18 cellular contexts compared by ENCODE assay signal in genomic region chr3:187020376-187020775, GRCh38.
DNase-seq lines count a peak whose midpoint lies in the region; ATAC-seq and TF ChIP-seq lines count a peak whose summit lies in the region.
"Had no signal": no experiment of that assay in that cellular context is flagged by ENCODE, and none has a peak within 500 bp of the region (broad histone marks: within the 10 kb centered on the region; RNA-seq: fewer than 3 reads in every experiment).

No MANE protein-coding gene starts in this region.

- peak overlapping the region; percentile 44 for H3K4me3 Mint-ChIP-seq in CD4-positive, alpha-beta T cell
- no peak overlapping the region for H3K4me3 Mint-ChIP-seq in activated CD8-positive, alpha-beta T cell treated with anti-CD3 and anti-CD28 coated beads for 36 hours
- peak overlapping the region; percentile 70 for H3K4me3 Mint-ChIP-seq in memory B cell
- H3K4me3 Mint-ChIP-seq: mesothelial cell of epicardium had no signal

- peak; percentile 64 for ATAC-seq in CD4-positive, alpha-beta T cell (ENCODE audit: poor library complexity)
- peak; percentile 35 for ATAC-seq in activated CD8-positive, alpha-beta T cell treated with anti-CD3 and anti-CD28 coated beads for 36 hours
- no peak for ATAC-seq in memory B cell (ENCODE audit: low read depth)
- ATAC-seq: sciatic nerve had no signal

- CTCF ChIA-PET in CD4-positive, alpha-beta T cell (lab: Charles Lee), result no interaction called here
- CTCF ChIA-PET in activated CD8-positive, alpha-beta T cell treated with anti-CD3 and anti-CD28 coated beads for 36 hours (lab: Charles Lee), result interaction anchor here (0.7 kb wide), 1 partner anchor 170 kb away, joined by 3 read pairs; no protein-coding TSS in a partner anchor
- CTCF ChIA-PET in PC-9 (lab: Charles Lee), result no interaction called here

- peaks cover 9% of the 10 kb centered on the region; the same call in 1 of the 2 replicates for H3K4me1 ChIP-seq in PC-9 (replicated peaks; ENCODE audit: insufficient read depth)

- no TSS peak for BruUV-seq in PC-9 (replicated peaks; lab: Mats Ljungman, UMichigan)

- H3K27me3 ChIP-seq in CD4-positive, alpha-beta T cell (ENCODE audit: control insufficient read depth, insufficient read depth, low read length), result no peaks in the 10 kb centered on the region
- H3K27me3 ChIP-seq in PC-9 (ENCODE audit: insufficient read depth, low read depth), result no peaks in the 10 kb centered on the region
- H3K27me3 ChIP-seq: Peyer's patch, tibial artery had no signal

- H2AFZ ChIP-seq in PC-9, result no peak overlapping the region

- intact Hi-C loops in CD4-positive, alpha-beta T cell (cut with DNase I, micrococcal nuclease), result loop anchor here (1.0 to 2.0 kb wide), 2 partner anchors 38 to 110 kb away; no protein-coding TSS in a partner anchor
- intact Hi-C loops in activated CD8-positive, alpha-beta T cell treated with anti-CD3 and anti-CD28 coated beads for 36 hours (cut with micrococcal nuclease), result no loop called here
- intact Hi-C loops in PC-9 (cut with micrococcal nuclease; ENCODE audit: unreplicated experiment), result no loop called here

- peaks cover 78% of the 10 kb centered on the region for H3K4me1 Mint-ChIP-seq in CD4-positive, alpha-beta T cell (ENCODE audit: low read depth)
- H3K4me1 Mint-ChIP-seq in activated CD8-positive, alpha-beta T cell treated with anti-CD3 and anti-CD28 coated beads for 36 hours (ENCODE audit: low read depth), result peaks cover 49% of the 10 kb centered on the region
- peaks cover 55% of the 10 kb centered on the region for H3K4me1 Mint-ChIP-seq in memory B cell
- H3K4me1 Mint-ChIP-seq: mesothelial cell of epicardium had no signal

- POLR2A ChIA-PET in CD4-positive, alpha-beta T cell (lab: Charles Lee), result interaction anchor here (1.2 kb wide), 1 partner anchor 12 kb away, joined by 3 read pairs; no protein-coding TSS in a partner anchor
- POLR2A ChIA-PET in activated CD8-positive, alpha-beta T cell treated with anti-CD3 and anti-CD28 coated beads for 36 hours (lab: Charles Lee), result no interaction called here
- POLR2A ChIA-PET in PC-9 (lab: Charles Lee; ENCODE audit: unreplicated experiment), result interaction anchor here (0.6 kb wide), 1 partner anchor 171 kb away, joined by 3 read pairs; no protein-coding TSS in a partner anchor

- H3K36me3 ChIP-seq in PC-9 (ENCODE audit: low read depth), result no peaks in the 10 kb centered on the region
- H3K36me3 ChIP-seq: Peyer's patch, tibial artery had no signal

- no peaks in the 10 kb centered on the region for H3K27me3 Mint-ChIP-seq in CD4-positive, alpha-beta T cell
- no peaks in the 10 kb centered on the region for H3K27me3 Mint-ChIP-seq in activated CD8-positive, alpha-beta T cell treated with anti-CD3 and anti-CD28 coated beads for 36 hours
- H3K27me3 Mint-ChIP-seq in memory B cell, result no peaks in the 10 kb centered on the region

- H3K4me3 ChIP-seq in GM12865 (ENCODE audit: low read depth, low read length) (peak overlapping the region; percentile 66), PC-9 (no peak overlapping the region)
- H3K4me3 ChIP-seq: Peyer's patch, tibial artery had no signal

- no peak for TF ChIP-seq CTCF in CD4-positive, alpha-beta T cell (IDR thresholded peaks at IDR 0.05)
- TF ChIP-seq CTCF in GM12865 (IDR thresholded peaks at IDR 0.05; ENCODE audit: insufficient read depth, low read depth, low read length, missing control alignments), result no peak
- TF ChIP-seq CTCF in activated CD8-positive, alpha-beta T cell treated with anti-CD3 and anti-CD28 coated beads for 36 hours (IDR thresholded peaks at IDR 0.05), result no peak
- TF ChIP-seq CTCF in PC-9 (conservative IDR thresholded peaks at IDR 0.05), result no peak

- no peaks in the 10 kb centered on the region for H3K9me3 Mint-ChIP-seq in CD4-positive, alpha-beta T cell
- peaks cover 2% of the 10 kb centered on the region for H3K9me3 Mint-ChIP-seq in activated CD8-positive, alpha-beta T cell treated with anti-CD3 and anti-CD28 coated beads for 36 hours
- no peaks in the 10 kb centered on the region for H3K9me3 Mint-ChIP-seq in memory B cell
- H3K9me3 Mint-ChIP-seq: mesothelial cell of epicardium had no signal

- DNase-seq in CD4-positive, alpha-beta T cell, result peak in 1 of 10 experiments; percentile 34
- DNase-seq in GM12865 (ENCODE audit: low read depth) (peak; percentile 55), memory B cell (ENCODE audit: low spot score in 2 of 2) (no peak), H4 (ENCODE audit: low spot score) (no peak), PC-9 (no peak), globus pallidus (ENCODE audit: low spot score) (no peak)
- DNase-seq in activated CD8-positive, alpha-beta T cell treated with anti-CD3 and anti-CD28 coated beads for 36 hours, result peak; percentile 42
- DNase-seq: activated CD8-positive, alpha-beta memory T cell treated with anti-CD3 and anti-CD28 coated beads, Interleukin-2, amount 50 U/mL, for 4 hours; DMS79; Kasumi-1; NCI-H2171; NCI-H748 treated with DMSO at 0.1 percent for 48 hours; Peyer's patch; stimulated activated CD4-positive, alpha-beta T cell treated with anti-CD3 and anti-CD28 coated beads, Interleukin-1b, Interleukin-23, amount 100 ng/mL, for 48 hours had no signal

- peaks cover 42% of the 10 kb centered on the region for H3K36me3 Mint-ChIP-seq in CD4-positive, alpha-beta T cell (ENCODE audit: low read depth)
- peaks cover 20% of the 10 kb centered on the region for H3K36me3 Mint-ChIP-seq in activated CD8-positive, alpha-beta T cell treated with anti-CD3 and anti-CD28 coated beads for 36 hours (ENCODE audit: low read depth)
- H3K36me3 Mint-ChIP-seq in memory B cell, result peaks cover 27% of the 10 kb centered on the region

- H4K20me1 ChIP-seq in PC-9 (ENCODE audit: insufficient read depth), result no peaks in the 10 kb centered on the region

- no peak overlapping the region for H3K4me2 ChIP-seq in PC-9

- no peaks in the 10 kb centered on the region for H3K79me2 ChIP-seq in PC-9 (ENCODE audit: low read depth)

- H3K9me2 ChIP-seq in PC-9 (ENCODE audit: insufficient read depth), result no peaks in the 10 kb centered on the region

- peak overlapping the region; percentile 98 for H3K27ac Mint-ChIP-seq in CD4-positive, alpha-beta T cell
- peak overlapping the region; percentile 84 for H3K27ac Mint-ChIP-seq in activated CD8-positive, alpha-beta T cell treated with anti-CD3 and anti-CD28 coated beads for 36 hours
- peak overlapping the region; percentile 98 for H3K27ac Mint-ChIP-seq in memory B cell
- H3K27ac Mint-ChIP-seq: mesothelial cell of epicardium had no signal

- no peaks in the 10 kb centered on the region for H3K9me3 ChIP-seq in CD4-positive, alpha-beta T cell (ENCODE audit: control insufficient read depth, low read length)
- H3K9me3 ChIP-seq in PC-9 (ENCODE audit: insufficient read depth, low read depth), result no peaks in the 10 kb centered on the region
- H3K9me3 ChIP-seq: Peyer's patch, tibial artery had no signal

- H3K27ac ChIP-seq in CD4-positive, alpha-beta T cell (ENCODE audit: low read depth, low read length), result peak overlapping the region; percentile 56
- no peak overlapping the region for H3K27ac ChIP-seq in PC-9
- H3K27ac ChIP-seq: C4-2B, tibial artery had no signal

- no peaks in the 10 kb centered on the region for H3F3A ChIP-seq in PC-9 (ENCODE audit: insufficient read depth, low read depth)

Comparison
In these comparisons a context has a peak if more than half of its experiments do, and no peak if none do; other contexts are left out.
1. DNase-seq: peak in GM12865 (single experiment) and activated CD8-positive, alpha-beta T cell treated with anti-CD3 and anti-CD28 coated beads for 36 hours (single experiment); none in memory B cell (0 of 2), H4 (single experiment), PC-9 (0 of 2) and globus pallidus (single experiment).
2. intact Hi-C loops: an anchor here in CD4-positive, alpha-beta T cell (1.0 to 2.0 kb wide); none called in activated CD8-positive, alpha-beta T cell treated with anti-CD3 and anti-CD28 coated beads for 36 hours and PC-9.
3. Peak in every context shown above with its lines, with median percentiles within 50 percentile points of each other: H3K27ac Mint-ChIP-seq.